Comparison of ENCODE assay signal across 13 cellular contexts in genomic region chr18:9814431-9814830, GRCh38.
A peak's percentile ranks its signal among the peaks of the same experiment; 100 is the strongest.
DNase-seq lines count a peak whose midpoint lies in the region; ATAC-seq and TF ChIP-seq lines count a peak whose summit lies in the region.
"Had no signal": no experiment of that assay in that cellular context is flagged by ENCODE, and none has a peak within 500 bp of the region (broad histone marks: within the 10 kb centered on the region; RNA-seq: fewer than 3 reads in every experiment).

No MANE protein-coding gene starts in this region.

- H3K36me3 Mint-ChIP-seq in activated T-cell treated with anti-CD3 and anti-CD28 coated beads, Interleukin-2, amount 50 U/mL, for 4 hours (ENCODE audit: insufficient read depth): no peaks in the 10 kb centered on the region

- intact Hi-C loops in dorsolateral prefrontal cortex (cut with DNase I): loop anchor here in 1 of 2 donors (10.0 kb wide), 1 partner anchor 100 kb away; the partner anchor contains the start of gene VAPA

- no peak for ATAC-seq in activated T-cell treated with anti-CD3 and anti-CD28 coated beads, Interleukin-2, amount 50 U/mL, for 4 hours
- no peak for ATAC-seq in GM18519 (IDR thresholded peaks at IDR 0.05; ENCODE audit: low FRiP score, unreplicated experiment)
- ATAC-seq: stimulated activated memory B cell treated with anti-CD40 and anti-IgM and Interleukin-4, amounts not matched to agents 10 μg/mL and 1 μg/mL and 100 μg/mL, for 72 hours had no signal

- H3K36me3 ChIP-seq in skeletal muscle satellite cell (ENCODE audit: insufficient read depth, low read length): peaks cover 8% of the 10 kb centered on the region

- DNase-seq in H4 (ENCODE audit: low spot score) (peak; percentile 61), SHP77 treated with DMSO at 0.1 percent for 48 hours (lab: John Stamatoyannopoulos, UW) (peak; percentile 19), fibroblast of peridontal ligament (ENCODE audit: extremely low read depth) (peak; percentile 95), NCI-H774 (lab: John Stamatoyannopoulos, UW) (no peak), dorsolateral prefrontal cortex (no peak)
- DNase-seq in activated T-cell treated with anti-CD3 and anti-CD28 coated beads, Interleukin-2, amount 50 U/mL, for 4 hours: no peak
- DNase-seq: activated CD8-positive, alpha-beta memory T cell treated with anti-CD3 and anti-CD28 coated beads for 24 hours; activated naive CD8-positive, alpha-beta T cell treated with anti-CD3 and anti-CD28 coated beads for 36 hours; NCI-H1048; T-helper 9 cell had no signal

- H3K9me3 Mint-ChIP-seq in activated T-cell treated with anti-CD3 and anti-CD28 coated beads, Interleukin-2, amount 50 U/mL, for 4 hours: peaks cover 11% of the 10 kb centered on the region

- H3K9me3 ChIP-seq in skeletal muscle satellite cell (replicated peaks; ENCODE audit: low read length): no peaks in the 10 kb centered on the region

- H3K9ac ChIP-seq in skeletal muscle satellite cell (ENCODE audit: low read depth, low read length): peak overlapping the region; percentile 3

- H3K27me3 Mint-ChIP-seq in activated T-cell treated with anti-CD3 and anti-CD28 coated beads, Interleukin-2, amount 50 U/mL, for 4 hours (ENCODE audit: low read depth): peaks cover 7% of the 10 kb centered on the region
- H3K27me3 Mint-ChIP-seq: stimulated activated memory B cell treated with anti-CD40 and anti-IgM and Interleukin-4, amounts not matched to agents 10 μg/mL and 1 μg/mL and 100 μg/mL, for 72 hours had no signal

- H3K27ac ChIP-seq in dorsolateral prefrontal cortex: no peak overlapping the region

- peak overlapping the region; percentile 30 for H3K4me2 ChIP-seq in skeletal muscle satellite cell (ENCODE audit: low read length)

- TF ChIP-seq CTCF in dorsolateral prefrontal cortex (IDR thresholded peaks at IDR 0.05 in 54 of 56, conservative IDR thresholded peaks at IDR 0.05 in 2 of 56; ENCODE audit: low read depth in 1 of 56, partially characterized antibody in 56 of 56): no peak

- H3K4me3 ChIP-seq in skeletal muscle satellite cell (ENCODE audit: low read length): no peak overlapping the region
- H3K4me3 ChIP-seq in dorsolateral prefrontal cortex: no peak overlapping the region

- H3K4me3 Mint-ChIP-seq in activated T-cell treated with anti-CD3 and anti-CD28 coated beads, Interleukin-2, amount 50 U/mL, for 4 hours: no peak overlapping the region
- H3K4me3 Mint-ChIP-seq: activated naive CD8-positive, alpha-beta T cell treated with anti-CD3 and anti-CD28 coated beads for 36 hours; stimulated activated memory B cell treated with anti-CD40 and anti-IgM and Interleukin-4, amounts not matched to agents 10 μg/mL and 1 μg/mL and 100 μg/mL, for 72 hours had no signal

- H3K27me3 ChIP-seq in skeletal muscle satellite cell (ENCODE audit: control insufficient read depth, insufficient read depth, low read length) (no peaks in the 10 kb centered on the region), dorsolateral prefrontal cortex (no peaks in the 10 kb centered on the region)

- peaks cover 12% of the 10 kb centered on the region for H3K4me1 ChIP-seq in skeletal muscle satellite cell (ENCODE audit: control insufficient read depth, insufficient read depth, low read length)

- H3K4me1 Mint-ChIP-seq in activated T-cell treated with anti-CD3 and anti-CD28 coated beads, Interleukin-2, amount 50 U/mL, for 4 hours (ENCODE audit: low read depth): no peaks in the 10 kb centered on the region
- H3K4me1 Mint-ChIP-seq: activated naive CD8-positive, alpha-beta T cell treated with anti-CD3 and anti-CD28 coated beads for 36 hours had no signal

Comparison
In these comparisons a context has a peak if more than half of its experiments do, and no peak if none do; other contexts are left out.
1. DNase-seq: peak in H4 (single experiment), SHP77 treated with DMSO at 0.1 percent for 48 hours (single experiment) and fibroblast of peridontal ligament (single experiment); none in NCI-H774 (single experiment), dorsolateral prefrontal cortex (0 of 10) and activated T-cell treated with anti-CD3 and anti-CD28 coated beads, Interleukin-2, amount 50 U/mL, for 4 hours (single experiment).